Comparison of ENCODE assay signal across 8 cellular contexts in the genomic region with DNA sequence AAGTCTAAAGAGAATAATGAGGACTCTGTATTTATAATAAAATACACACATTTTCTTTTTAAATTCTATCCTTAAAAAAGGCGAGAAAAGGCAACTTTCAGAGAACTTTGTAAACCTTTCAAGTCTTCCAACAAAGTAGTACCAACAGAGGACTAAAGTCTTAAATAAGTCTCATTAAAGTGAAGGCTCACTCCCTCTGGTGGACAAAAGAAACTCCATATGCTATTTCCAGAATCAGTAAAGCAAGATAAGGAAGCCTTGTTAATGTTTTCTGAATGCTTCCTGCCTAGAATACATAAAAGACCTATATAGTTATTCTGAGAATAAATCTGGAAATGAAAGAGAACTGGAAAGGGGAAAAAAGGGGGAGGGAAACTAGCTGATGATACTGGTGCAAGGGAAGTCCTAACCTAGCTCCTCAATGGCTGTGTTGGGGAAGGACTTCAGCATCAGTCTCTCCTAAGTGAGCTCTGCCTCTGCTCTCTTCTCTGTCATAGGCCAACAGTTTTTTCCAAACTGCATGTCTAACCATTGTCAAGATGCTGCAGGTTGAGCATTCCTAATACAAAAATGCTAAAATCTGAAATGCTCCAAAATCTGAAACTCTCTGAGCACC. TPM values are rescaled to one million over a fixed set of nuclear protein-coding genes. Genes with fewer than 3 reads are reported as not detected.
DNase-seq lines count a peak whose midpoint lies in the region; ATAC-seq and TF ChIP-seq lines count a peak whose summit lies in the region.

No MANE protein-coding gene starts in this region.

- no peak overlapping the region for H2AFZ ChIP-seq in fibroblast of lung (ENCODE audit: low read length)

- H3K27me3 Mint-ChIP-seq in activated naive CD4-positive, alpha-beta T cell treated with anti-CD3 and anti-CD28 coated beads, Interleukin-2, amount 50 U/mL, for 24 hours: no peaks in the 10 kb centered on the region
- no peaks in the 10 kb centered on the region for H3K27me3 Mint-ChIP-seq in T-helper 17 cell
- H3K27me3 Mint-ChIP-seq in osteocyte (ENCODE audit: unreplicated experiment): no peaks in the 10 kb centered on the region

- no peaks in the 10 kb centered on the region for H3K27me3 ChIP-seq in fibroblast of lung (ENCODE audit: control insufficient read depth, insufficient read depth, low read length)

- H3K4me3 Mint-ChIP-seq in activated naive CD4-positive, alpha-beta T cell treated with anti-CD3 and anti-CD28 coated beads, Interleukin-2, amount 50 U/mL, for 24 hours: peak overlapping the region; percentile 9
- H3K4me3 Mint-ChIP-seq in T-helper 17 cell (no peak overlapping the region), osteocyte (ENCODE audit: unreplicated experiment) (no peak overlapping the region)

- H3K4me1 Mint-ChIP-seq in activated naive CD4-positive, alpha-beta T cell treated with anti-CD3 and anti-CD28 coated beads, Interleukin-2, amount 50 U/mL, for 24 hours: peaks cover 79% of the 10 kb centered on the region
- H3K4me1 Mint-ChIP-seq in T-helper 17 cell (peaks cover 33% of the 10 kb centered on the region), osteocyte (ENCODE audit: unreplicated experiment) (peaks cover 72% of the 10 kb centered on the region)

- H3K4me2 ChIP-seq in fibroblast of lung (ENCODE audit: extremely low read depth, insufficient read depth, low read length): no peak overlapping the region

- H3K9me3 ChIP-seq in T-helper 17 cell (ENCODE audit: control insufficient read depth, low read length, poor library complexity, severe bottlenecking) (no peaks in the 10 kb centered on the region), fibroblast of lung (ENCODE audit: control insufficient read depth, insufficient read depth, low read depth, low read length) (no peaks in the 10 kb centered on the region)

- no peaks in the 10 kb centered on the region for H3K36me3 ChIP-seq in fibroblast of lung (ENCODE audit: control insufficient read depth, insufficient read depth, low read length)

- peaks cover 6% of the 10 kb centered on the region for H4K20me1 ChIP-seq in fibroblast of lung (ENCODE audit: control insufficient read depth, extremely low read depth, insufficient read depth, low read length)

- DNase-seq in activated naive CD4-positive, alpha-beta T cell treated with Interleukin-2 at 50 U/mL for 16 hours: no peak
- DNase-seq in NCI-H187 treated with DMSO at 0.1 percent for 48 hours (lab: John Stamatoyannopoulos, UW) (peak; percentile 15), T-helper 17 cell (no peak), fibroblast of lung (ENCODE audit: low read depth in 2 of 2) (peak; percentile 59 to 87), osteocyte (ENCODE audit: extremely low spot score, unreplicated experiment) (no peak)
- no peak for DNase-seq in activated effector memory CD4-positive, alpha-beta T cell treated with Interleukin-2 at 50 U/mL for 16 hours

- H3K4me1 ChIP-seq in fibroblast of lung (ENCODE audit: control insufficient read depth, extremely low read depth, insufficient read depth, low read length): peaks cover 5% of the 10 kb centered on the region

- peak overlapping the region; percentile 7 for H3K27ac Mint-ChIP-seq in activated naive CD4-positive, alpha-beta T cell treated with anti-CD3 and anti-CD28 coated beads, Interleukin-2, amount 50 U/mL, for 24 hours
- no peak overlapping the region for H3K27ac Mint-ChIP-seq in T-helper 17 cell
- H3K27ac Mint-ChIP-seq in osteocyte (ENCODE audit: unreplicated experiment): peak overlapping the region; percentile 48

- H3K36me3 Mint-ChIP-seq in activated naive CD4-positive, alpha-beta T cell treated with anti-CD3 and anti-CD28 coated beads, Interleukin-2, amount 50 U/mL, for 24 hours: peaks cover 11% of the 10 kb centered on the region
- H3K36me3 Mint-ChIP-seq in T-helper 17 cell (ENCODE audit: low read depth) (peaks cover 5% of the 10 kb centered on the region), osteocyte (ENCODE audit: unreplicated experiment) (peaks cover 2% of the 10 kb centered on the region)

- H3K79me2 ChIP-seq in fibroblast of lung (ENCODE audit: control insufficient read depth, insufficient read depth, low read length): peaks cover 80% of the 10 kb centered on the region

- ATAC-seq in HG02588 (IDR thresholded peaks at IDR 0.05; ENCODE audit: unreplicated experiment) (peak; percentile 59), T-helper 17 cell (peak; percentile 70)

- H3K4me3 ChIP-seq in fibroblast of lung (replicated peaks in 1 of 4; ENCODE audit: control extremely low read depth in 1 of 4, insufficient read depth in 1 of 4, low read depth in 3 of 4, low read length in 4 of 4): no peak overlapping the region

- peak; percentile 41 to 73 for TF ChIP-seq CTCF in fibroblast of lung (conservative IDR thresholded peaks at IDR 0.05 in 1 of 2, IDR thresholded peaks at IDR 0.05 in 1 of 2; ENCODE audit: low read depth in 1 of 2, low read length in 2 of 2)
- TF ChIP-seq CTCF in osteocyte (IDR thresholded peaks at IDR 0.05): peak; percentile 76

- no peaks in the 10 kb centered on the region for H3K9me3 Mint-ChIP-seq in activated naive CD4-positive, alpha-beta T cell treated with anti-CD3 and anti-CD28 coated beads, Interleukin-2, amount 50 U/mL, for 24 hours
- no peaks in the 10 kb centered on the region for H3K9me3 Mint-ChIP-seq in osteocyte (ENCODE audit: unreplicated experiment)

- no peak overlapping the region for H3K9ac ChIP-seq in fibroblast of lung (ENCODE audit: insufficient read depth, low read length)

- H3K27ac ChIP-seq in fibroblast of lung (ENCODE audit: insufficient read depth, low read length): no peak overlapping the region

RNA-seq across cellular contexts. Expression of gene HMGCS1, which starts 7.2 kb away (rescaled TPM):
- total RNA-seq in T-helper 17 cell: 10 to 100 TPM; 71.1 to 97.5 TPM
- 93.2 and 253 TPM in 2 replicates for total RNA-seq in fibroblast of lung
- 118 and 203 TPM in 2 replicates for polyA plus RNA-seq in fibroblast of lung
- 82.4 and 131 TPM in 2 replicates for polyA plus RNA-seq in fibroblast of lung (2012)
- polyA minus RNA-seq in fibroblast of lung (ENCODE audit: low replicate concordance): 14.9 and 22.1 TPM in 2 replicates
- total RNA-seq in osteocyte: 47.7 and 49.1 TPM in 2 replicates

Comparison
In these comparisons a context has a peak if more than half of its experiments do, and no peak if none do; other contexts are left out.
1. DNase-seq: peak in NCI-H187 treated with DMSO at 0.1 percent for 48 hours (single experiment) and fibroblast of lung (2 of 2); none in activated naive CD4-positive, alpha-beta T cell treated with Interleukin-2 at 50 U/mL for 16 hours (single experiment), T-helper 17 cell (0 of 3), osteocyte (single experiment) and activated effector memory CD4-positive, alpha-beta T cell treated with Interleukin-2 at 50 U/mL for 16 hours (single experiment).